8 cellular contexts compared by ENCODE assay signal in the genomic region with DNA sequence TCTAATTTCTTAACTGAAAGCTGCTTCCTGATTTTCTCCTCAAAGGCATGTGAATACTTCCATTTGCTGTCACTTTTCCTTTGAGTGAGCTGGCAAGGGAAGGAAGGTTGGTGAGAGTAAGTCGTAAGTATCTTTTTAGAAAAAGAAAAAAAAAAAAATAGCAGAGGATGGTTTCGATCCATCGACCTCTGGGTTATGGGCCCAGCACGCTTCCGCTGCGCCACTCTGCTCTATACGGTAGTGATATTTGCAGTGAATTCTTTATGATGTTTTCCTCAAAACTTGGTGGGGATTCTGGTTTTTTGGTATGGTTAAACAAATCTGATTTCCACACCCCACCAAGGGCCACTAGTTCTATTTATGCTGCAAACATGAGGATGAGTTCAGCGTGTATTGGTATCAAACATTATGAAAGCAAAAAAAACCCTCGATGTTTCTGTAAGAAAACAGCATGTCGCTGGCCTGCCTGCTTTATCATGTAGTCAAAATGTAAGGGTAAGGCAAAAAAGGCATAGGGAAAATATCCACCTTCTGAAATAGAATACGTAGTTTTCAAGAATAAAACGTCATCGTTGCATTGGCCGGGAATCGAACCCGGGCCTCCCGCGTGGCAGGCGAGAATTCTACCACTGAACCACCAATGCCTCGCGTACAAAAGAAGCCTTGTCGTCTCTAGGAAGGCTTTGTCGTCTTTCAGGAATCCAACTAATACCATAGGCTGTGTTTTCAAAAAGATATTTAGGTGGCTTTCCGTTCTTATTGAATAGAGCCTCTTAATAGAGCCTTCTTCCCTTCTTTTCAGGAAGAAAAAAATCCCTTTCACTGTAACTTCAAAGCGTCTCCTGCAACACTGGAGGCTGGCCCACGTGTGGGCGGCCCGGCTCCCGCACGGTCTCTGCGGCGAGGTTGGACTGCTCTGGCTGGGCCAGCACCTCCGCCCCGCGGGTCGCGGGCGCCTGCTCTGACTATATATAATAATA. TPM values are rescaled to one million over a fixed set of nuclear protein-coding genes. Genes with fewer than 3 reads are reported as not detected.
DNase-seq lines count a peak whose midpoint lies in the region; ATAC-seq, FAIRE-seq and TF ChIP-seq lines count a peak whose summit lies in the region.

No MANE protein-coding gene starts in this region.

- ATAC-seq in GM18520 (IDR thresholded peaks at IDR 0.05; ENCODE audit: unreplicated experiment) (peak; percentile 53), HG03095 (IDR thresholded peaks at IDR 0.05; ENCODE audit: unreplicated experiment) (peak; percentile 64)

- no peak for TF ChIP-seq CTCF in kidney epithelial cell (IDR thresholded peaks at IDR 0.05; ENCODE audit: insufficient read depth, low read length, poor library complexity, severe bottlenecking)

- peak overlapping the region; percentile 58 for H3K4me3 ChIP-seq in kidney epithelial cell (ENCODE audit: low read depth, low read length)

- peak; percentile 39 for FAIRE-seq in A204.1 (lab: Jason Lieb, UNC)

- no peaks in the 10 kb centered on the region for H3K36me3 ChIP-seq in kidney epithelial cell (ENCODE audit: control insufficient read depth, insufficient read depth, low read length)

- no peaks in the 10 kb centered on the region for H3K27me3 ChIP-seq in kidney epithelial cell (ENCODE audit: control insufficient read depth, insufficient read depth, low read length)

- DNase-seq in NCI-H2196 treated with DMSO at 0.1 percent for 48 hours (lab: John Stamatoyannopoulos, UW; ENCODE audit: unreplicated experiment), result peak; percentile 33
- peak; percentile 88 for DNase-seq in activated CD4-positive, CD25-positive, alpha-beta regulatory T cell treated with anti-CD3 and anti-CD28 coated beads, Interleukin-2, amount 50 U/mL, for 72 hours
- peak; percentile 94 for DNase-seq in cerebellar cortex (ENCODE audit: low spot score)
- no peak for DNase-seq in kidney epithelial cell (ENCODE audit: low read depth)
- peak; percentile 73 to 77 for DNase-seq in stimulated activated CD4-positive, alpha-beta T cell treated with anti-CD3 and anti-CD28 coated beads, Interleukin-15, amount 100 ng/mL, for 48 hours (ENCODE audit: low read depth in 2 of 2)

RNA-seq across cellular contexts. Expression of gene OR2B2, which starts 9.6 kb away (rescaled TPM):
- not detected in 2 replicates for total RNA-seq in kidney epithelial cell

RNA-seq across cellular contexts. Expression of gene OR2B6, which starts 54.4 kb away (rescaled TPM):
- not detected in 2 replicates for total RNA-seq in kidney epithelial cell
